In the genomic region with DNA sequence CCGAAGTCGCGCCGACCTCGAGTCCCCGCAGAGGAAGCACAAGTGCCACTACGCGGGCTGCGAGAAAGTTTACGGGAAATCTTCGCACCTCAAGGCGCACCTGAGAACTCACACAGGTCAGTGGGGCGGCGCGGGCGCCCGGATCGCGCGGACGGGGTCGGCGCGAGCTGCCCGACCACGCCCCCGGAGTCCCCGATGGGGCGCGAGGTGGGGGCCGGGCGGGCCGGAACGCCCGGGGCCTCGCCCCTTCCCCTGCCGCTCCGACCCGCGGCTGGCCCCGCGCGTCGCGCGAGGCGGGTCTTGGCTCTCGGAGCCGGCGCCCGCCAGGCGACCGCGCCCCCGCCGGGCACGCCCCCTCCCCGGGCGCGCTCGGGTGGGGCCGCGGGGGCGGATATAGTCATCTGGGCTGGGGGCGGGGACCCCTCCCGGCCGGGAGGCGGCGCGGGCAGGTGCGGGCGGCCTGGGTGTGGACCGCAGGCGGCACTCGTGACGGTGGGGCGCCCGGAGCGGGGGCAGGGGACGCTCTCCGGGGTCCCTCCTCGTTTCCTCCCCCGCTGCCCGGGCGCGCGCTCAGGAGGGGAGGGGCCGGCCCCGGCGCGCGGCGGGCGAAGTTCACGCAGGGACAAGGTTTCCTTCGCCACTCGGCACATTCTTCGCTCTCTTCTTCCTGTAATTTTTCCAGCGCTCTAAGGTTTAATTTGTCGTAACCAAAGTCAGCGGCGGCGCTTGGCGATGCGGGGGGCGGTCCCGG, we compare ENCODE assay signal across 8 cellular contexts. TPM values are rescaled to one million over a fixed set of nuclear protein-coding genes. Genes with fewer than 3 reads are reported as not detected.
A peak's percentile ranks its signal among the peaks of the same experiment; 100 is the strongest.
DNase-seq lines count a peak whose midpoint lies in the region; ATAC-seq and TF ChIP-seq lines count a peak whose summit lies in the region.

No MANE protein-coding gene starts in this region.

- TF ChIP-seq POLR2A in body of pancreas (IDR thresholded peaks at IDR 0.05) (peak; percentile 59 to 72 (median 64)), spleen (IDR thresholded peaks at IDR 0.05) (peak in 2 of 3 donors; percentile 30 to 40)

- H3K27me3 Mint-ChIP-seq in T-helper 2 cell treated with Interferon-gamma antibody and Interleukin-4, amounts not matched to agents 5 μg/mL and 100 μg/mL, for 36 hours (ENCODE audit: low read depth): no peaks in the 10 kb centered on the region

- WGBS in body of pancreas, 2 donors: 0 to 1% methylated on average over 4 to 86 of the region's 107 CpGs
- 0 to 2% (median 1%) methylated on average over 20 to 107 of the region's 107 CpGs for WGBS in spleen, 5 donors

- H3K36me3 ChIP-seq in body of pancreas (replicated peaks in 1 of 2; ENCODE audit: insufficient read depth in 1 of 2, low read depth in 2 of 2): no peaks in the 10 kb centered on the region
- peaks cover 0 to 17% (median 0%) of the 10 kb centered on the region in 6 donors for H3K36me3 ChIP-seq in spleen

- H3K27ac ChIP-seq in body of pancreas (peak overlapping the region; percentile 98 to 100 (median 99)), spleen (peak overlapping the region; percentile 68 to 100 (median 99))

- H3K27me3 ChIP-seq in body of pancreas (no peaks in the 10 kb centered on the region), spleen (replicated peaks in 1 of 7) (no peaks in the 10 kb centered on the region)

- peaks cover 57% of the 10 kb centered on the region for H3K4me1 Mint-ChIP-seq in T-helper 2 cell treated with Interferon-gamma antibody and Interleukin-4, amounts not matched to agents 5 μg/mL and 100 μg/mL, for 36 hours (ENCODE audit: low read depth)

- intact Hi-C loops in body of pancreas (cut with DNase I) (no loop called here), spleen (cut with DNase I; ENCODE audit: low total_unique reads) (loop anchor here (10.0 kb wide), 2 partner anchors 113 to 167 kb away; no protein-coding TSS in a partner anchor)

- peak; percentile 57 for DNase-seq in HuH-7.5 (ENCODE audit: low spot score)
- peak; percentile 74 for DNase-seq in T-helper 2 cell treated with Interferon-gamma antibody and Interleukin-4, amounts not matched to agents 5 μg/mL and 100 μg/mL, for 36 hours (ENCODE audit: low spot score)
- peak; percentile 74 to 83 (median 78) for DNase-seq in body of pancreas
- peak; percentile 61 for DNase-seq in iPS-NIHi11 (ENCODE audit: low spot score)
- DNase-seq in spleen: peak; percentile 96

- peak overlapping the region; percentile 85 for H3K4me3 ChIP-seq in GM08714 (ENCODE audit: low read length)
- H3K4me3 ChIP-seq in body of pancreas: peak overlapping the region; percentile 56 to 61
- peak overlapping the region; percentile 46 to 91 (median 78) for H3K4me3 ChIP-seq in spleen

- peaks cover 45% of the 10 kb centered on the region for H3K36me3 Mint-ChIP-seq in T-helper 2 cell treated with Interferon-gamma antibody and Interleukin-4, amounts not matched to agents 5 μg/mL and 100 μg/mL, for 36 hours (ENCODE audit: low read depth)

- peak overlapping the region; percentile 97 for H3K27ac Mint-ChIP-seq in T-helper 2 cell treated with Interferon-gamma antibody and Interleukin-4, amounts not matched to agents 5 μg/mL and 100 μg/mL, for 36 hours

- peaks cover 51% of the 10 kb centered on the region for H3K4me1 ChIP-seq in body of pancreas
- peaks cover 13 to 71% (median 65%) of the 10 kb centered on the region in 6 donors for H3K4me1 ChIP-seq in spleen

- no peaks in the 10 kb centered on the region for H3K9me3 ChIP-seq in body of pancreas
- H3K9me3 ChIP-seq in spleen: no peaks in the 10 kb centered on the region

- TF ChIP-seq CTCF in body of pancreas (IDR thresholded peaks at IDR 0.05) (peak in 3 of 7 experiments; percentile 15 to 35 (median 27)), spleen (IDR thresholded peaks at IDR 0.05 in 8 of 11, conservative IDR thresholded peaks at IDR 0.05 in 3 of 11) (peak in 5 of 11 experiments; percentile 15 to 54 (median 36))

- H3K4me3 Mint-ChIP-seq in T-helper 2 cell treated with Interferon-gamma antibody and Interleukin-4, amounts not matched to agents 5 μg/mL and 100 μg/mL, for 36 hours: peak overlapping the region; percentile 99

- ATAC-seq in body of pancreas (peak; percentile 24), HG03039 (IDR thresholded peaks at IDR 0.05; ENCODE audit: unreplicated experiment) (no peak), HG03565 (IDR thresholded peaks at IDR 0.05; ENCODE audit: unreplicated experiment) (no peak)

- no peaks in the 10 kb centered on the region for H3K9me3 Mint-ChIP-seq in T-helper 2 cell treated with Interferon-gamma antibody and Interleukin-4, amounts not matched to agents 5 μg/mL and 100 μg/mL, for 36 hours

RNA-seq across cellular contexts. Expression of gene KLF13, which starts 1.2 kb away (rescaled TPM):
- total RNA-seq in body of pancreas (10 to 100 TPM; 25.7 to 38.4 TPM), spleen (100 to 1,000 TPM in 1 of 7 donors, 10 to 100 TPM in 6; 71.6 to 111 (median 85.8) TPM)
- polyA plus RNA-seq in spleen: 10 to 100 TPM; 21.8 to 43.3 (median 43.1) TPM
